In the genomic region with DNA sequence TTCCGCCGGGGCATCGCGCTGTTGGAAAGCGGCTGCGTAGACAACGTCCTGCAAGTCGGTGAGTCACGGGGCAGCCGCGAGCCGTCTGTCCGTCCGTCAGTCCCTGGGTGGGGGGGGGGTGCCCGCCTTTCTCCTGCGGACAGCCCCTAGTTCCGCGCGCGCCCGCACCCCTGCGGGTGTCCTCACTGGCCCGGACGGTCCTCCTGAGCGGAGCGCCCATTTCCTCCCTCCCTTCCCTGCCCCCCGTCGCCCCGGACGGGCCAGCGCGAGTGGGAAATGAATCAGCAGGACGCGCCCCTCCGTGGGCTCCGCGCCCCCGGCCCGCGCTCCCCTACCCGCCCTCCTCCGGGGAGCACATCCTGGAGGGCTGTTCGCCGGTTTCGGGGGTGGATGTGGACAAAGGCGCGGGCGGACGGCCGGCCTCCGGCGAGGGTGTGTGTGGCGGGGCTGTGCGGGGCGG, we compare ENCODE assay signal across 8 cellular contexts. TPM values are rescaled to one million over a fixed set of nuclear protein-coding genes. Genes with fewer than 3 reads are reported as not detected.
DNase-seq lines count a peak whose midpoint lies in the region; ATAC-seq, FAIRE-seq and TF ChIP-seq lines count a peak whose summit lies in the region.

No MANE protein-coding gene starts in this region.

- H3K4me1 ChIP-seq in CD8-positive, alpha-beta T cell (ENCODE audit: insufficient read depth, low read length): peaks cover 20% of the 10 kb centered on the region
- H3K4me1 ChIP-seq in fibroblast of lung (ENCODE audit: control insufficient read depth, extremely low read depth, insufficient read depth, low read length): peaks cover 15% of the 10 kb centered on the region
- H3K4me1 ChIP-seq in naive thymus-derived CD4-positive, alpha-beta T cell (ENCODE audit: control insufficient read depth in 2 of 2, insufficient read depth in 2 of 2, low read length in 2 of 2): peaks cover 15 to 23% of the 10 kb centered on the region in 2 donors

- peaks cover 9% of the 10 kb centered on the region for H3K36me3 Mint-ChIP-seq in CD8-positive, alpha-beta T cell
- H3K36me3 Mint-ChIP-seq in naive thymus-derived CD4-positive, alpha-beta T cell: peaks cover 0 to 13% (median 8%) of the 10 kb centered on the region in 5 donors

- peak in 6 of 7 experiments; percentile 7 to 61 (median 25) for DNase-seq in CD8-positive, alpha-beta T cell
- DNase-seq in LHCN-M2 (ENCODE audit: low read depth) (peak; percentile 68), activated T-cell treated with anti-CD3 and anti-CD28 coated beads for 48 hours (ENCODE audit: low read depth) (peak; percentile 15), fibroblast of lung (ENCODE audit: low read depth in 2 of 2) (peak; percentile 64 to 73), urothelium cell line (ENCODE audit: low spot score) (peak; percentile 55), NCI-H1930 (lab: John Stamatoyannopoulos, UW) (no peak)
- peak in 5 of 9 donors; percentile 8 to 30 (median 23) for DNase-seq in naive thymus-derived CD4-positive, alpha-beta T cell

- TF ChIP-seq CTCF in CD8-positive, alpha-beta T cell (IDR thresholded peaks at IDR 0.05): no peak
- no peak for TF ChIP-seq CTCF in fibroblast of lung (conservative IDR thresholded peaks at IDR 0.05 in 1 of 2, IDR thresholded peaks at IDR 0.05 in 1 of 2; ENCODE audit: low read depth in 1 of 2, low read length in 2 of 2)

- intact Hi-C loops in CD8-positive, alpha-beta T cell (cut with DNase I, micrococcal nuclease): loop anchor here (1.0 to 10.0 kb wide), 7 partner anchors 51 to 1082 kb away; a partner anchor contains a TSS
- intact Hi-C loops in naive thymus-derived CD4-positive, alpha-beta T cell (cut with micrococcal nuclease): loop anchor here (1.0 to 5.0 kb wide), 8 partner anchors 75 to 1080 kb away; a partner anchor contains a TSS

- no peak overlapping the region for H3K4me2 ChIP-seq in fibroblast of lung (ENCODE audit: extremely low read depth, insufficient read depth, low read length)

- H3K79me2 ChIP-seq in fibroblast of lung (ENCODE audit: control insufficient read depth, insufficient read depth, low read length): peaks cover 58% of the 10 kb centered on the region

- H3K9me3 ChIP-seq in CD8-positive, alpha-beta T cell (ENCODE audit: low read length): no peaks in the 10 kb centered on the region
- no peaks in the 10 kb centered on the region for H3K9me3 ChIP-seq in fibroblast of lung (ENCODE audit: control insufficient read depth, insufficient read depth, low read depth, low read length)
- no peaks in the 10 kb centered on the region for H3K9me3 ChIP-seq in naive thymus-derived CD4-positive, alpha-beta T cell (ENCODE audit: control insufficient read depth in 2 of 3, low read length in 3 of 3)

- no peaks in the 10 kb centered on the region for H3K27me3 ChIP-seq in CD8-positive, alpha-beta T cell (ENCODE audit: insufficient read depth, low read length)
- no peaks in the 10 kb centered on the region for H3K27me3 ChIP-seq in fibroblast of lung (ENCODE audit: control insufficient read depth, insufficient read depth, low read length)
- no peaks in the 10 kb centered on the region for H3K27me3 ChIP-seq in naive thymus-derived CD4-positive, alpha-beta T cell (ENCODE audit: control insufficient read depth in 2 of 2, insufficient read depth in 2 of 2, low read length in 2 of 2)

- POLR2A ChIA-PET in CD8-positive, alpha-beta T cell (lab: Charles Lee): no interaction called here
- POLR2A ChIA-PET in naive thymus-derived CD4-positive, alpha-beta T cell (lab: Charles Lee): interaction anchor here (1.0 to 1.7 kb wide), 3 partner anchors 9 to 191 kb away, joined by 3 to 6 read pairs (median 3); no protein-coding TSS in a partner anchor

- peak overlapping the region; percentile 27 for H3K27ac Mint-ChIP-seq in CD8-positive, alpha-beta T cell
- H3K27ac Mint-ChIP-seq in naive thymus-derived CD4-positive, alpha-beta T cell: peak overlapping the region in 1 of 9 donors; percentile 59

- FAIRE-seq in urothelium cell line (lab: Jason Lieb, UNC): no peak

- H3K27me3 Mint-ChIP-seq in CD8-positive, alpha-beta T cell (ENCODE audit: low read depth): peaks cover 11% of the 10 kb centered on the region
- peaks cover 5 to 48% (median 11%) of the 10 kb centered on the region in 5 donors for H3K27me3 Mint-ChIP-seq in naive thymus-derived CD4-positive, alpha-beta T cell

- H3K27ac ChIP-seq in CD8-positive, alpha-beta T cell (ENCODE audit: low read depth, low read length): peak overlapping the region; percentile 31
- peak overlapping the region; percentile 76 for H3K27ac ChIP-seq in fibroblast of lung (ENCODE audit: insufficient read depth, low read length)
- peak overlapping the region; percentile 54 for H3K27ac ChIP-seq in naive thymus-derived CD4-positive, alpha-beta T cell (ENCODE audit: low read depth, low read length)

- no peaks in the 10 kb centered on the region for H3K36me3 ChIP-seq in CD8-positive, alpha-beta T cell (ENCODE audit: insufficient read depth, low read length)
- H3K36me3 ChIP-seq in fibroblast of lung (ENCODE audit: control insufficient read depth, insufficient read depth, low read length): no peaks in the 10 kb centered on the region
- peaks cover 0 to 11% (median 0%) of the 10 kb centered on the region in 3 experiments for H3K36me3 ChIP-seq in naive thymus-derived CD4-positive, alpha-beta T cell (ENCODE audit: control insufficient read depth in 2 of 3, insufficient read depth in 3 of 3, low read length in 3 of 3)

- peak overlapping the region; percentile 85 for H3K4me3 Mint-ChIP-seq in CD8-positive, alpha-beta T cell
- peak overlapping the region; percentile 62 to 98 (median 83) for H3K4me3 Mint-ChIP-seq in naive thymus-derived CD4-positive, alpha-beta T cell

- no peaks in the 10 kb centered on the region for H3K9me3 Mint-ChIP-seq in CD8-positive, alpha-beta T cell
- H3K9me3 Mint-ChIP-seq in naive thymus-derived CD4-positive, alpha-beta T cell: peaks cover 0 to 4% (median 0%) of the 10 kb centered on the region in 11 donors

- no peak overlapping the region for H2AFZ ChIP-seq in fibroblast of lung (ENCODE audit: low read length)

- H4K20me1 ChIP-seq in fibroblast of lung (ENCODE audit: control insufficient read depth, extremely low read depth, insufficient read depth, low read length): peaks cover 10% of the 10 kb centered on the region

- CTCF ChIA-PET in CD8-positive, alpha-beta T cell (lab: Charles Lee): interaction anchor here (1.2 kb wide), 1 partner anchor 25 kb away, joined by 3 read pairs; no protein-coding TSS in a partner anchor
- CTCF ChIA-PET in naive thymus-derived CD4-positive, alpha-beta T cell (lab: Charles Lee): no interaction called here

- peak overlapping the region; percentile 84 for H3K9ac ChIP-seq in fibroblast of lung (ENCODE audit: insufficient read depth, low read length)

- H3K4me1 Mint-ChIP-seq in CD8-positive, alpha-beta T cell (ENCODE audit: low read depth): peaks cover 49% of the 10 kb centered on the region
- H3K4me1 Mint-ChIP-seq in naive thymus-derived CD4-positive, alpha-beta T cell: peaks cover 23 to 51% (median 39%) of the 10 kb centered on the region in 7 donors

- ATAC-seq in CD8-positive, alpha-beta T cell: no peak
- ATAC-seq in naive thymus-derived CD4-positive, alpha-beta T cell: no peak
- no peak for ATAC-seq in GM19035 (IDR thresholded peaks at IDR 0.05; ENCODE audit: unreplicated experiment)

- H3K4me3 ChIP-seq in CD8-positive, alpha-beta T cell (ENCODE audit: low read depth, low read length): peak overlapping the region; percentile 60
- H3K4me3 ChIP-seq in fibroblast of lung (replicated peaks in 1 of 4; ENCODE audit: control extremely low read depth in 1 of 4, insufficient read depth in 1 of 4, low read depth in 3 of 4, low read length in 4 of 4): peak overlapping the region; percentile 43 to 82 (median 60)
- H3K4me3 ChIP-seq in naive thymus-derived CD4-positive, alpha-beta T cell (ENCODE audit: low read length): peak overlapping the region; percentile 67

RNA-seq across cellular contexts. Expression of a gene that starts 0.9 kb away (rescaled TPM):
- total RNA-seq in CD8-positive, alpha-beta T cell: 1 to 10 TPM; 3.9 to 4.1 TPM
- 10.0 and 12.1 TPM in 2 replicates for total RNA-seq in LHCN-M2 (2014; rRNA removed)
- 10.5 TPM for polyA plus RNA-seq in LHCN-M2 (2012)
- 13.6 and 23.5 TPM in 2 replicates for total RNA-seq in fibroblast of lung
- polyA plus RNA-seq in fibroblast of lung: 19.5 and 26.6 TPM in 2 replicates
- polyA plus RNA-seq in fibroblast of lung (2012): 10.7 and 16.9 TPM in 2 replicates
- polyA minus RNA-seq in fibroblast of lung (ENCODE audit: low replicate concordance): 31.5 and 52.5 TPM in 2 replicates
- total RNA-seq in naive thymus-derived CD4-positive, alpha-beta T cell: 10 to 100 TPM in 3 of 5 experiments, 1 to 10 TPM in 2; 4.2 to 18.5 (median 11.5) TPM
- under 1 TPM; 0.29 to 0.48 TPM for polyA plus RNA-seq in naive thymus-derived CD4-positive, alpha-beta T cell

Comparison
In these comparisons a context has a peak if more than half of its experiments do, and no peak if none do; other contexts are left out.
1. DNase-seq: peak in CD8-positive, alpha-beta T cell (6 of 7), LHCN-M2 (single experiment), activated T-cell treated with anti-CD3 and anti-CD28 coated beads for 48 hours (single experiment), fibroblast of lung (2 of 2), naive thymus-derived CD4-positive, alpha-beta T cell (5 of 9) and urothelium cell line (single experiment); none in NCI-H1930 (0 of 2).
2. Peak in every context shown above with its lines, with median percentiles within 50 percentile points of each other: H3K27ac ChIP-seq and H3K4me3 ChIP-seq.